ENCODE assay signal across 18 cellular contexts in genomic region chr15:29039466-29040366, GRCh38.
A peak's percentile ranks its signal among the peaks of the same experiment; 100 is the strongest.
DNase-seq lines count a peak whose midpoint lies in the region; ATAC-seq and TF ChIP-seq lines count a peak whose summit lies in the region.
"Had no signal": no experiment of that assay in that cellular context is flagged by ENCODE, and none has a peak within 500 bp of the region (broad histone marks: within the 10 kb centered on the region; RNA-seq: fewer than 3 reads in every experiment).

No MANE protein-coding gene starts in this region.

- H3K4me3 ChIP-seq in CD8-positive, alpha-beta memory T cell (ENCODE audit: low read length): no peak overlapping the region
- no peak overlapping the region for H3K4me3 ChIP-seq in astrocyte of the spinal cord (ENCODE audit: low read depth, low read length)
- H3K4me3 ChIP-seq: gastrocnemius medialis, mucosa of descending colon, prostate gland had no signal

- no peaks in the 10 kb centered on the region for H3K36me3 ChIP-seq in CD8-positive, alpha-beta memory T cell (ENCODE audit: insufficient read depth, low read length)
- H3K36me3 ChIP-seq: gastrocnemius medialis, prostate gland had no signal

- CTCF ChIA-PET in CD8-positive, alpha-beta memory T cell (lab: Charles Lee): no interaction called here

- POLR2A ChIA-PET in CD8-positive, alpha-beta memory T cell (lab: Charles Lee): no interaction called here
- POLR2A ChIA-PET in naive thymus-derived CD8-positive, alpha-beta T cell (lab: Charles Lee): no interaction called here

- no peaks in the 10 kb centered on the region for H3K9me3 Mint-ChIP-seq in CD8-positive, alpha-beta memory T cell
- H3K9me3 Mint-ChIP-seq in naive thymus-derived CD8-positive, alpha-beta T cell: no peaks in the 10 kb centered on the region
- H3K9me3 Mint-ChIP-seq: activated naive CD4-positive, alpha-beta T cell treated with anti-CD3 and anti-CD28 coated beads, Interleukin-2, amount 10 ng/mL, durations not matched to agents 7 days and 5 days; type B pancreatic cell had no signal

- no peak for TF ChIP-seq CTCF in astrocyte of the spinal cord (IDR thresholded peaks at IDR 0.05; ENCODE audit: low read depth, low read length)
- no peak for TF ChIP-seq CTCF in omental fat pad (IDR thresholded peaks at IDR 0.05)

- H3K27ac ChIP-seq in CD8-positive, alpha-beta memory T cell (ENCODE audit: low read depth, low read length): no peak overlapping the region
- H3K27ac ChIP-seq: gastrocnemius medialis, prostate gland had no signal

- H3K27me3 Mint-ChIP-seq in CD8-positive, alpha-beta memory T cell: no peaks in the 10 kb centered on the region
- H3K27me3 Mint-ChIP-seq in naive thymus-derived CD8-positive, alpha-beta T cell: no peaks in the 10 kb centered on the region
- H3K27me3 Mint-ChIP-seq: type B pancreatic cell had no signal

- peaks cover 28 to 84% (median 53%) of the 10 kb centered on the region in 3 donors for H3K4me1 Mint-ChIP-seq in CD8-positive, alpha-beta memory T cell
- peaks cover 44 to 95% (median 77%) of the 10 kb centered on the region in 4 donors for H3K4me1 Mint-ChIP-seq in naive thymus-derived CD8-positive, alpha-beta T cell

- H3K9me3 ChIP-seq in CD8-positive, alpha-beta memory T cell (ENCODE audit: low read length): no peaks in the 10 kb centered on the region
- H3K9me3 ChIP-seq: gastrocnemius medialis, mucosa of descending colon, prostate gland had no signal

- in situ Hi-C loops in astrocyte of the spinal cord (cut with HindIII; ENCODE audit: low sequenced_read_pairs): no loop called here

- ATAC-seq in naive thymus-derived CD8-positive, alpha-beta T cell: peak; percentile 40 to 42
- ATAC-seq in HG02938 (IDR thresholded peaks at IDR 0.05; ENCODE audit: unreplicated experiment): no peak
- ATAC-seq in HG02759 (IDR thresholded peaks at IDR 0.05; ENCODE audit: unreplicated experiment): no peak
- no peak for ATAC-seq in GM19023 (IDR thresholded peaks at IDR 0.05; ENCODE audit: unreplicated experiment)
- ATAC-seq in omental fat pad (ENCODE audit: low FRiP score): no peak
- ATAC-seq: gastrocnemius medialis, left cardiac atrium, mucosa of descending colon had no signal

- H3K4me1 ChIP-seq in CD8-positive, alpha-beta memory T cell (ENCODE audit: insufficient read depth, low read length): peaks cover 26% of the 10 kb centered on the region
- H3K4me1 ChIP-seq: gastrocnemius medialis, prostate gland had no signal

- no peaks in the 10 kb centered on the region for H3K27me3 ChIP-seq in CD8-positive, alpha-beta memory T cell (ENCODE audit: insufficient read depth, low read length, poor library complexity, severe bottlenecking)
- H3K27me3 ChIP-seq: gastrocnemius medialis had no signal

- peak overlapping the region in 5 of 7 donors; percentile 16 to 65 (median 34) for H3K4me3 Mint-ChIP-seq in CD8-positive, alpha-beta memory T cell
- peak overlapping the region in 7 of 10 donors; percentile 32 to 57 (median 39) for H3K4me3 Mint-ChIP-seq in naive thymus-derived CD8-positive, alpha-beta T cell
- H3K4me3 Mint-ChIP-seq: activated naive CD4-positive, alpha-beta T cell treated with anti-CD3 and anti-CD28 coated beads, Interleukin-2, amount 10 ng/mL, durations not matched to agents 7 days and 5 days; type B pancreatic cell had no signal

- H3K36me3 Mint-ChIP-seq in CD8-positive, alpha-beta memory T cell: no peaks in the 10 kb centered on the region
- peaks cover 0 to 12% (median 4%) of the 10 kb centered on the region in 3 donors for H3K36me3 Mint-ChIP-seq in naive thymus-derived CD8-positive, alpha-beta T cell
- H3K36me3 Mint-ChIP-seq: activated naive CD4-positive, alpha-beta T cell treated with anti-CD3 and anti-CD28 coated beads, Interleukin-2, amount 10 ng/mL, durations not matched to agents 7 days and 5 days; type B pancreatic cell had no signal

- no peak for DNase-seq in CD8-positive, alpha-beta memory T cell
- DNase-seq in MV-4-11 (lab: John Stamatoyannopoulos, UW) (peak; percentile 64), astrocyte of the spinal cord (ENCODE audit: low read depth, low spot score) (peak; percentile 44), omental fat pad (ENCODE audit: low spot score) (no peak)
- peak in 1 of 10 donors; percentile 24 for DNase-seq in naive thymus-derived CD8-positive, alpha-beta T cell
- DNase-seq: activated CD4-positive, alpha-beta T cell treated with anti-CD3 and anti-CD28 coated beads for 4 hours; activated naive CD4-positive, alpha-beta T cell treated with anti-CD3 and anti-CD28 coated beads, Interleukin-2, amount 10 ng/mL, durations not matched to agents 7 days and 5 days; DMS79 treated with DMSO at 0.1 percent for 48 hours; gastrocnemius medialis; left cardiac atrium; NCI-H2081 treated with DMSO at 0.1 percent for 48 hours; RPMI8226 had no signal

- peak overlapping the region in 4 of 8 donors; percentile 8 to 47 (median 18) for H3K27ac Mint-ChIP-seq in CD8-positive, alpha-beta memory T cell
- peak overlapping the region in 7 of 10 donors; percentile 8 to 79 (median 29) for H3K27ac Mint-ChIP-seq in naive thymus-derived CD8-positive, alpha-beta T cell
- H3K27ac Mint-ChIP-seq: activated naive CD4-positive, alpha-beta T cell treated with anti-CD3 and anti-CD28 coated beads, Interleukin-2, amount 10 ng/mL, durations not matched to agents 7 days and 5 days; type B pancreatic cell had no signal

Comparison
In these comparisons a context has a peak if more than half of its experiments do, and no peak if none do; other contexts are left out.
1. DNase-seq: peak in MV-4-11 (single experiment) and astrocyte of the spinal cord (single experiment); none in CD8-positive, alpha-beta memory T cell (0 of 5) and omental fat pad (single experiment).
2. ATAC-seq: peak in naive thymus-derived CD8-positive, alpha-beta T cell (2 of 2); none in HG02938 (single experiment), HG02759 (single experiment), GM19023 (single experiment) and omental fat pad (single experiment).